In the genomic region with DNA sequence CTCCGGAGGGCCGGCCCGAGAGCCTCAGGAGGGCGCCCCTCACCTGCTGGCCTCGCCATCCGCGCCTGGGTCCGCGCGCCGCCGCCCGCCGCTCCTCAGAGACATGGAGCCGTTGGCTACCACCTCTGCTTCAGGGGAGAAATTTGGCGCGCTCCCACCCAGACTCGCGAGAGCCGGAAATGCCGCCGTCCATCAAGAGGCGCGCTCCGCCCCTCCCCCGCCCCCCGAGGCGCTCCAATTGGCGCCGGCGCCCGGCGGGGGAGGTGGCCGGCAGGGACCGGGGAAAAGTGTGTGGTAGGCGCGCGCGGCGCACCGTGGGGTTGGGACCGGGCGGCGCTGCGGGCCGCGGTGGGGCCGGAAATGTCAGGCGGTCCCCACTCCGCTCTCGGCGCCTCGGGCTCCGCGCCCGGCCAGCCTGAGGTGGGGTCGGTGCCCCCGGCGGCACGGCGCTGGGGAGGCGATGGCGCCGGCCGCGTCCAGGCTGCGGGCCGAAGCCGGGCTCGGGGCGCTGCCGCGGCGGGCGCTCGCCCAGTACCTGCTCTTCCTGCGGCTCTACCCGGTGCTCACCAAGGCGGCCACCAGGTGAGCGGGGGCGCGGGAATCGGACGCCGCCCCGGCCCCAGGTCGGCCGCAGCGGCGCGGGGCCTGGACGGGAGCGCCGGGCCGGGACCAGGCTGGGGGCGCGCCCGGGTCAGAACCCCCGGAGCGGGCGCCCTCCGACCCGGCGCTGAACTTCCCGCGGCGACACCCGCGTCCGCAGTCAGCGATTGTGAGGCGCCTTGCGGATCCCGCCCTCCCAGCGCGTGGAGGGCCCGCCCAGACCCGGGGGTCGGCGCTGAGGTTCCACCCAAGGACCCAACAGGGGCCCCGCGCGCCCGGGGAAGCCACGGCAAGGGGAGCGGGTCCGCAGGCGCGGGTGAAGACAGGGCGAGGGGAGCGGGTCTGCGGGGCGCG, we compare ENCODE assay signal across 8 cellular contexts. TPM values are rescaled to one million over a fixed set of nuclear protein-coding genes. Genes with fewer than 3 reads are reported as not detected.
A peak's percentile ranks its signal among the peaks of the same experiment; 100 is the strongest.
DNase-seq lines count a peak whose midpoint lies in the region; ATAC-seq, FAIRE-seq and TF ChIP-seq lines count a peak whose summit lies in the region.

Gene POLE (minus strand): TSS at position 132 of the 954 bp plus-strand sequence. CDS start 27 bp downstream, at position 105.
Gene PXMP2 (plus strand): TSS at position 377 of the 954 bp plus-strand sequence. CDS start 84 bp downstream, at position 461.

- H3K36me3 Mint-ChIP-seq in Calu3 (ENCODE audit: insufficient read depth, unreplicated experiment) = peaks cover 42% of the 10 kb centered on the region

- no peak within 1 kb of the TSS for H3K14ac ChIP-seq in H1 (ENCODE audit: insufficient read length)

- peak; percentile 80 to 84 for TF ChIP-seq POLR2A in H1 (IDR thresholded peaks at IDR 0.05; ENCODE audit: control extremely low read depth in 1 of 2, low read depth in 2 of 2, low read length in 2 of 2)

- no peak for TF ChIP-seq RAD21 in H1 (IDR thresholded peaks at IDR 0.05 in 1 of 2, conservative IDR thresholded peaks at IDR 0.05 in 1 of 2; ENCODE audit: low read depth in 2 of 2, low read length in 2 of 2)

- no peak within 1 kb of the TSS for H4K91ac ChIP-seq in H1 (replicated peaks; ENCODE audit: insufficient read length, low read length)

- H3K27me3 Mint-ChIP-seq in Calu3 (ENCODE audit: unreplicated experiment) = no peaks in the 10 kb centered on the region

- H3K18ac ChIP-seq in H1 (ENCODE audit: extremely low read depth, low read length) = no peak within 1 kb of the TSS
- peak within 1 kb of the TSS; percentile 99 for H3K18ac ChIP-seq in mesendoderm (ENCODE audit: low read length)

- H3K4me3 Mint-ChIP-seq in Calu3 (ENCODE audit: low read depth, unreplicated experiment) = peak within 1 kb of the TSS; percentile 86

- TF ChIP-seq CTCF in Calu3 (IDR thresholded peaks at IDR 0.05; ENCODE audit: unreplicated experiment) = no peak
- no peak for TF ChIP-seq CTCF in H1 (IDR thresholded peaks at IDR 0.05; ENCODE audit: control extremely low read depth in 1 of 3, insufficient read depth in 1 of 3, low read depth in 1 of 3, low read length in 3 of 3)

- H3K9me3 Mint-ChIP-seq in Calu3 (ENCODE audit: low read depth, unreplicated experiment) = peaks cover 3% of the 10 kb centered on the region

- no peaks in the 10 kb centered on the region for H3K4me1 ChIP-seq in HUES48 (ENCODE audit: control insufficient read depth, insufficient read depth, low read length)
- H3K4me1 ChIP-seq in H1 (replicated peaks in 1 of 4; ENCODE audit: control insufficient read depth in 3 of 4, insufficient read depth in 4 of 4, low read length in 3 of 4) = peaks cover 0 to 2% (median 0%) of the 10 kb centered on the region in 4 experiments; a peak in 1 of 7 replicates
- H3K4me1 ChIP-seq in mesendoderm (ENCODE audit: control insufficient read depth, low read depth, low read length) = peaks cover 2% of the 10 kb centered on the region

- no TSS peak for BruUV-seq in Calu3 (replicated peaks; lab: Mats Ljungman, UMichigan)

- DNase-seq in Calu3 (peak; percentile 99), NOMO-1 treated with dmso at 0.1 percent for 144 hours (lab: John Stamatoyannopoulos, UW; ENCODE audit: unreplicated experiment) (peak; percentile 91), H1 (ENCODE audit: low read depth in 1 of 2, low spot score in 2 of 2) (peak; percentile 76 to 94), mesendoderm (peak; percentile 98)
- peak; percentile 85 to 88 for DNase-seq in activated CD8-positive, alpha-beta memory T cell treated with anti-CD3 and anti-CD28 coated beads for 4 hours (ENCODE audit: low read depth in 2 of 2)
- peak; percentile 94 for DNase-seq in stimulated activated CD8-positive, alpha-beta memory T cell treated with anti-CD3 and anti-CD28 coated beads, Interleukin-12 subunit alpha, Interleukin-12 subunit beta, amount 100 ng/mL, for 4 hours (ENCODE audit: low read depth)

- peak in 1 of 2 experiments; percentile 35; a peak in 1 of 3 replicates for TF ChIP-seq EP300 in H1 (IDR thresholded peaks at IDR 0.05; ENCODE audit: borderline replicate concordance in 1 of 2, low read depth in 2 of 2, low read length in 2 of 2)

- peak within 1 kb of the TSS; percentile 83 for H3K27ac Mint-ChIP-seq in Calu3 (ENCODE audit: unreplicated experiment)

- H3K23ac ChIP-seq in H1 (ENCODE audit: insufficient read length) (no peak within 1 kb of the TSS), mesendoderm (ENCODE audit: low read length) (peak within 1 kb of the TSS; percentile 89)

- H4K5ac ChIP-seq in H1 (ENCODE audit: insufficient read length, low read depth, low read length) = peak within 1 kb of the TSS; percentile 43
- H4K5ac ChIP-seq in mesendoderm (ENCODE audit: low read length) = no peak within 1 kb of the TSS

- H2AFZ ChIP-seq in H1 (ENCODE audit: low read length) = no peak within 1 kb of the TSS

- peak within 1 kb of the TSS; percentile 99; the same call in 1 of the 2 replicates for H4K8ac ChIP-seq in H1 (ENCODE audit: extremely low read depth, insufficient read depth, low read length)
- H4K8ac ChIP-seq in mesendoderm (ENCODE audit: low read depth, low read length) = peak within 1 kb of the TSS; percentile 60

- H2AK5ac ChIP-seq in H1 (ENCODE audit: low read depth, low read length) (no peak within 1 kb of the TSS), mesendoderm (ENCODE audit: low read length) (no peak within 1 kb of the TSS)

- peaks cover 15% of the 10 kb centered on the region for H3K4me1 Mint-ChIP-seq in Calu3 (ENCODE audit: low read depth, unreplicated experiment)

- no peak within 1 kb of the TSS for H2BK5ac ChIP-seq in H1 (ENCODE audit: low read depth, low read length)
- H2BK5ac ChIP-seq in mesendoderm (ENCODE audit: low read length) = peak within 1 kb of the TSS; percentile 11

- H3K9me3 ChIP-seq in HUES48 (ENCODE audit: control insufficient read depth, insufficient read depth, low read length) = no peaks in the 10 kb centered on the region
- no peaks in the 10 kb centered on the region for H3K9me3 ChIP-seq in H1 (ENCODE audit: insufficient read depth in 2 of 2, low read depth in 1 of 2, low read length in 1 of 2)

- H2BK12ac ChIP-seq in H1 (ENCODE audit: low read depth, low read length) = no peak within 1 kb of the TSS

- H3K27ac ChIP-seq in HUES48 (ENCODE audit: low read depth, low read length) = peak within 1 kb of the TSS; percentile 90
- peak within 1 kb of the TSS; percentile 89; the same call in 1 of the 2 replicates for H3K27ac ChIP-seq in H1 (ENCODE audit: low read depth, low read length)
- peak within 1 kb of the TSS; percentile 93 for H3K27ac ChIP-seq in mesendoderm (ENCODE audit: low read depth, low read length)

- H3K4me3 ChIP-seq in HUES48 (ENCODE audit: low read depth, low read length) (peak within 1 kb of the TSS; percentile 81), H1 (ENCODE audit: extremely low read depth in 1 of 4, insufficient read depth in 2 of 4, low read depth in 3 of 4, low read length in 4 of 4) (peak within 1 kb of the TSS; percentile 59 to 88 (median 66)), mesendoderm (ENCODE audit: low read length) (peak within 1 kb of the TSS; percentile 60)

- CTCF ChIA-PET in Calu3 (lab: Charles Lee) (no interaction called here), H1 (lab: Charles Lee; ENCODE audit: partially characterized antibody) (no interaction called here)

- H3K23me2 ChIP-seq in H1 (ENCODE audit: low read depth, low read length) = no peaks in the 10 kb centered on the region; the same call in 1 of the 2 replicates

- H3K9ac ChIP-seq in HUES48 (ENCODE audit: low read depth, low read length) (peak within 1 kb of the TSS; percentile 94), H1 (replicated peaks in 1 of 4; ENCODE audit: extremely low read depth in 1 of 4, low read depth in 3 of 4, low read length in 3 of 4) (peak within 1 kb of the TSS; percentile 38 to 99 (median 80)), mesendoderm (ENCODE audit: low read length) (peak within 1 kb of the TSS; percentile 84)

- H3K36me3 ChIP-seq in HUES48 (ENCODE audit: control insufficient read depth, insufficient read depth, low read length) (peaks cover 21% of the 10 kb centered on the region), H1 (ENCODE audit: control insufficient read depth in 2 of 4, insufficient read depth in 4 of 4, low read length in 3 of 4) (peaks cover 0 to 8% (median 0%) of the 10 kb centered on the region in 4 experiments; a peak in 3 of 8 replicates), mesendoderm (ENCODE audit: control insufficient read depth, insufficient read depth, low read length) (no peaks in the 10 kb centered on the region)

- H3K79me2 ChIP-seq in H1 (ENCODE audit: control insufficient read depth in 1 of 2, insufficient read depth in 2 of 2, low read length in 2 of 2) (peaks cover 21 to 38% of the 10 kb centered on the region in 2 experiments), mesendoderm (ENCODE audit: control insufficient read depth, insufficient read depth, low read length) (peaks cover 35% of the 10 kb centered on the region)

- 1% methylated on average over 87 of the region's 134 CpGs; no CpG with 5 or more reads in 1 of the 2 experiments for WGBS in H1 (ENCODE audit: extremely low coverage in 1 of 2, insufficient coverage in 1 of 2, insufficient read length in 1 of 2, insufficient replicate concordance in 2 of 2, low coverage in 1 of 2, low lambda C conversion rate in 2 of 2, missing lambda C conversion rate in 1 of 2), 2 experiments
- no CpG with 5 or more reads among the region's 134 CpGs for WGBS in mesendoderm (ENCODE audit: extremely low coverage, insufficient coverage, low lambda C conversion rate)

- intact Hi-C loops in Calu3 (cut with micrococcal nuclease; ENCODE audit: unreplicated experiment) = no loop called here

- no peak within 1 kb of the TSS for H2BK15ac ChIP-seq in H1 (ENCODE audit: low read length)
- no peak within 1 kb of the TSS for H2BK15ac ChIP-seq in mesendoderm (replicated peaks; ENCODE audit: low read depth)

- ATAC-seq in GM21423 (IDR thresholded peaks at IDR 0.05; ENCODE audit: unreplicated experiment) = peak; percentile 94

- peaks cover 7% of the 10 kb centered on the region; the same call in 1 of the 2 replicates for H3K27me3 ChIP-seq in HUES48 (ENCODE audit: control insufficient read depth, insufficient read depth, low read length)
- peaks cover 2 to 9% (median 6%) of the 10 kb centered on the region in 4 experiments; a peak in 6 of 7 replicates for H3K27me3 ChIP-seq in H1 (replicated peaks in 1 of 4; ENCODE audit: control insufficient read depth in 3 of 4, extremely low read depth in 1 of 4, insufficient read depth in 3 of 4, low read length in 3 of 4)
- H3K27me3 ChIP-seq in mesendoderm (ENCODE audit: insufficient read depth, low read length, poor library complexity) = no peaks in the 10 kb centered on the region

- H3K4me2 ChIP-seq in H1 (ENCODE audit: insufficient read depth in 1 of 2, low read depth in 2 of 2, low read length in 2 of 2) (peak within 1 kb of the TSS; percentile 33 to 61), mesendoderm (ENCODE audit: low read length) (no peak within 1 kb of the TSS)

- no peak within 1 kb of the TSS for H2BK20ac ChIP-seq in H1 (ENCODE audit: low read length)

- H3K4ac ChIP-seq in H1 (replicated peaks; ENCODE audit: insufficient read length, low read depth, low read length) (no peak within 1 kb of the TSS), mesendoderm (ENCODE audit: low read depth, low read length) (peak within 1 kb of the TSS; percentile 98)

- H3K56ac ChIP-seq in H1 (replicated peaks; ENCODE audit: insufficient read length, low read depth, low read length) (no peak within 1 kb of the TSS), mesendoderm (ENCODE audit: low read length) (peak within 1 kb of the TSS; percentile 92)

- peaks cover 11 to 15% of the 10 kb centered on the region in 2 experiments for H4K20me1 ChIP-seq in H1 (replicated peaks in 1 of 2; ENCODE audit: control insufficient read depth in 1 of 2, insufficient read depth in 2 of 2, low read length in 2 of 2)

- H3K79me1 ChIP-seq in H1 (ENCODE audit: low read depth, low read length) (peaks cover 7% of the 10 kb centered on the region), mesendoderm (ENCODE audit: low read length) (peaks cover 12% of the 10 kb centered on the region)

- POLR2A ChIA-PET in H1 (lab: Charles Lee; ENCODE audit: partially characterized antibody) = interaction anchor here (2.6 kb wide), 1 partner anchor 23 kb away, joined by 10 read pairs; the partner anchor contains the start of gene PGAM5

- H2BK120ac ChIP-seq in H1 (replicated peaks; ENCODE audit: low read depth, low read length) (no peak within 1 kb of the TSS), mesendoderm (ENCODE audit: low read depth, low read length) (peak within 1 kb of the TSS; percentile 35)

- FAIRE-seq in H1 (lab: Jason Lieb, UNC) = no peak

RNA-seq across cellular contexts. Expression of gene POLE, which starts in this region (rescaled TPM):
- total RNA-seq in Calu3 (2022) = 179 and 200 TPM in 2 replicates
- total RNA-seq in H1 (2021; fragmentation: NEBNext Ultra II Directional; extraction: Animal tissue kit (Norgen Biotek cat#: 25700)) = 111 and 115 TPM in 2 replicates
- 59.7 and 93.1 TPM in 2 replicates for polyA plus RNA-seq in H1 (2011; rRNA removed)
- polyA plus RNA-seq in H1 (2011; cell fraction: cytosol; rRNA removed) = 59.2 TPM
- 567 TPM for polyA plus RNA-seq in H1 (2011; cell fraction: nucleus; rRNA removed)
- 107 to 133 TPM (median 124 TPM) in 4 replicates for polyA plus RNA-seq in H1 (2012, experiment 1 of 2)
- polyA plus RNA-seq in H1 (2012, experiment 2 of 2) = 41.3 TPM
- polyA plus RNA-seq in H1 (2013, experiment 1 of 2) = 59.4 TPM
- polyA plus RNA-seq in H1 (2013, experiment 2 of 2) = 46.8 TPM
- 173 and 242 TPM in 2 replicates for polyA minus RNA-seq in H1 (2011; rRNA and poly(A)+ RNA removed)
- 96.7 TPM for polyA minus RNA-seq in H1 (2011; cell fraction: cytosol; rRNA and poly(A)+ RNA removed)
- polyA minus RNA-seq in H1 (2011; cell fraction: nucleus; rRNA and poly(A)+ RNA removed) = 282 TPM
- 45.2 TPM for polyA plus RNA-seq in mesendoderm (2013, experiment 1 of 2)
- polyA plus RNA-seq in mesendoderm (2013, experiment 2 of 2) = 42.8 TPM

RNA-seq across cellular contexts. Expression of gene PXMP2, which starts in this region (rescaled TPM):
- 41.9 and 45.0 TPM in 2 replicates for total RNA-seq in Calu3 (2022)
- 15.1 and 17.5 TPM in 2 replicates for total RNA-seq in H1 (2021; fragmentation: NEBNext Ultra II Directional; extraction: Animal tissue kit (Norgen Biotek cat#: 25700))
- 13.8 and 19.5 TPM in 2 replicates for polyA plus RNA-seq in H1 (2011; rRNA removed)
- polyA plus RNA-seq in H1 (2011; cell fraction: cytosol; rRNA removed) = 19.4 TPM
- polyA plus RNA-seq in H1 (2011; cell fraction: nucleus; rRNA removed) = 13.6 TPM
- polyA plus RNA-seq in H1 (2012, experiment 1 of 2) = 13.2 to 18.6 TPM (median 17.0 TPM) in 4 replicates
- polyA plus RNA-seq in H1 (2012, experiment 2 of 2) = 22.3 TPM
- 16.5 TPM for polyA plus RNA-seq in H1 (2013, experiment 1 of 2)
- polyA plus RNA-seq in H1 (2013, experiment 2 of 2) = 16.9 TPM
- polyA minus RNA-seq in H1 (2011; rRNA and poly(A)+ RNA removed) = 5.6 and 11.0 TPM in 2 replicates
- 5.2 TPM for polyA minus RNA-seq in H1 (2011; cell fraction: cytosol; rRNA and poly(A)+ RNA removed)
- 6.8 TPM for polyA minus RNA-seq in H1 (2011; cell fraction: nucleus; rRNA and poly(A)+ RNA removed)
- 23.4 TPM for polyA plus RNA-seq in mesendoderm (2013, experiment 1 of 2)
- polyA plus RNA-seq in mesendoderm (2013, experiment 2 of 2) = 20.8 TPM

Comparison
In these comparisons a context has a peak if more than half of its experiments do, and no peak if none do; other contexts are left out.
1. Peak in every context shown above with its lines: DNase-seq, ATAC-seq, H3K4me3 ChIP-seq and H3K27ac ChIP-seq.